ENCODE assay signal across 26 cellular contexts in genomic region chr13:59521549-59521948, GRCh38.
"Had no signal": no experiment of that assay in that cellular context is flagged by ENCODE, and none has a peak within 500 bp of the region (broad histone marks: within the 10 kb centered on the region; RNA-seq: fewer than 3 reads in every experiment).

No MANE protein-coding gene starts in this region.

- FAIRE-seq: urothelium cell line had no signal

- H3K36me3 ChIP-seq: stomach, suprapubic skin, thoracic aorta, tibial artery, tibial nerve, transverse colon, upper lobe of left lung, upper lobe of right lung, uterus, vagina had no signal

- ATAC-seq: stimulated activated effector memory CD8-positive, alpha-beta T cell treated with anti-CD3 and anti-CD28 coated beads, Interleukin-12 subunit alpha, Interleukin-12 subunit beta, amount 100 ng/mL, for 72 hours; stimulated activated memory B cell treated with anti-CD40 and anti-IgM and Interleukin-4, amounts not matched to agents 10 μg/mL and 1 μg/mL and 100 μg/mL, for 72 hours; stimulated activated naive B cell treated with anti-CD40 and anti-IgM and Interleukin-4, amounts not matched to agents 10 μg/mL and 1 μg/mL and 100 μg/mL, for 72 hours; stimulated activated naive CD8-positive, alpha-beta T cell treated with anti-CD3 and anti-CD28 coated beads, Interleukin-15, amount 100 ng/mL, for 72 hours; stimulated activated naive CD8-positive, alpha-beta T cell treated with anti-CD3 and anti-CD28 coated beads, Interleukin-15, Interleukin-2, amounts not matched to agents 100 U/mL and 50 U/mL, for 24 hours; upper lobe of right lung had no signal

- H3K9me3 ChIP-seq: stomach, suprapubic skin, testis, thoracic aorta, tibial artery, tibial nerve, transverse colon, upper lobe of left lung, upper lobe of right lung, uterus, vagina had no signal

- DNase-seq: stimulated activated CD4-positive, alpha-beta T cell treated with anti-CD3 and anti-CD28 coated beads, Interleukin-2, amount 100 ng/mL, for 48 hours; stimulated activated CD4-positive, alpha-beta T cell treated with anti-CD3 and anti-CD28 coated beads, Interleukin-4, amount 100 ng/mL, for 1 hour; stimulated activated CD4-positive, alpha-beta T cell treated with anti-CD3 and anti-CD28 coated beads, Interleukin-4, amount 100 ng/mL, for 24 hours; stimulated activated CD4-positive, alpha-beta T cell treated with anti-CD3 and anti-CD28 coated beads, Interleukin-4, amount 100 ng/mL, for 4 hours; stimulated activated CD8-positive, alpha-beta memory T cell treated with anti-CD3 and anti-CD28 coated beads, Interleukin-4, amount 100 ng/mL, for 48 hours; stimulated activated naive B cell treated with anti-CD40 and anti-IgM and Interleukin-4, amounts not matched to agents 10 μg/mL and 1 μg/mL and 100 μg/mL, for 72 hours; stimulated activated naive CD4-positive, alpha-beta T cell; stimulated activated naive CD4-positive, alpha-beta T cell treated with Interleukin-2 at 50 U/mL for 16 hours; stimulated activated naive CD8-positive, alpha-beta T cell treated with anti-CD3 and anti-CD28 coated beads, Interleukin-15, amount 100 ng/mL, for 72 hours; stimulated activated naive CD8-positive, alpha-beta T cell treated with anti-CD3 and anti-CD28 coated beads, Interleukin-15, Interleukin-2, amounts not matched to agents 100 U/mL and 50 U/mL, for 24 hours; stomach; substantia nigra; testis; tibial artery; transverse colon; trophoblast cell; upper lobe of left lung; upper lobe of right lung; uterus had no signal

- H3K27me3 ChIP-seq: stomach, suprapubic skin, testis, tibial artery, tibial nerve, transverse colon, upper lobe of left lung, upper lobe of right lung, uterus, vagina had no signal

- H3K4me3 ChIP-seq: stomach, suprapubic skin, testis, thoracic aorta, tibial artery, tibial nerve, transverse colon, upper lobe of left lung, upper lobe of right lung, uterus, vagina had no signal

- H3K4me1 ChIP-seq: stomach, suprapubic skin, testis, tibial artery, tibial nerve, transverse colon, upper lobe of left lung, upper lobe of right lung, uterus, vagina had no signal

- H3K27ac ChIP-seq: stomach, suprapubic skin, testis, thoracic aorta, tibial artery, tibial nerve, transverse colon, upper lobe of left lung, upper lobe of right lung, uterus, vagina had no signal
